ENCODE assay signal across 25 cellular contexts in genomic region chr2:205030695-205031094, GRCh38.
"Had no signal": no experiment of that assay in that cellular context is flagged by ENCODE, and none has a peak within 500 bp of the region (broad histone marks: within the 10 kb centered on the region; RNA-seq: fewer than 3 reads in every experiment).

No MANE protein-coding gene starts in this region.

- FAIRE-seq: kidney, pancreas, small intestine had no signal

- H3K27me3 ChIP-seq: left lung, pancreas, sigmoid colon, tibial nerve, uterus had no signal

- H3K4me1 ChIP-seq: prostate gland, uterus had no signal

- H3K9me3 ChIP-seq: left lung, lower lobe of right lung, pancreas, prostate gland, sigmoid colon, tibial nerve, uterus had no signal

- H3K27ac ChIP-seq: left lung, lower lobe of right lung, pancreas, prostate gland, sigmoid colon, tibial nerve, uterus had no signal

- H3K36me3 ChIP-seq: left lung, lower lobe of right lung, pancreas, prostate gland, sigmoid colon, tibial nerve, uterus had no signal

- H3K4me3 ChIP-seq: left lung, lower lobe of right lung, pancreas, prostate gland, sigmoid colon, tibial nerve, uterus had no signal

- ATAC-seq: left colon; left lung; lower lobe of right lung; naive thymus-derived CD8-positive, alpha-beta T cell; pancreas; right cardiac atrium; stimulated activated memory B cell treated with anti-CD40 and anti-IgM and Interleukin-4, amounts not matched to agents 10 μg/mL and 1 μg/mL and 100 μg/mL, for 72 hours; stimulated activated naive CD8-positive, alpha-beta T cell treated with anti-CD3 and anti-CD28 coated beads, Interleukin-15, amount 100 ng/mL, for 72 hours had no signal

- DNase-seq: kidney; left colon; left lung; lower lobe of right lung; mammary epithelial cell; mesenchymal stem cell; naive thymus-derived CD8-positive, alpha-beta T cell; nucleus accumbens; pancreas; posterior cingulate gyrus; retina; right cardiac atrium; sigmoid colon; small intestine; stimulated activated CD4-positive, alpha-beta T cell treated with anti-CD3 and anti-CD28 coated beads, Interleukin-1b, Interleukin-23, amount 100 ng/mL, for 48 hours; stimulated activated CD4-positive, alpha-beta T cell treated with anti-CD3 and anti-CD28 coated beads, Interleukin-2, amount 100 ng/mL, for 48 hours; stimulated activated CD4-positive, alpha-beta T cell treated with anti-CD3 and anti-CD28 coated beads, Interleukin-4, amount 100 ng/mL, for 4 hours; stimulated activated CD8-positive, alpha-beta memory T cell treated with anti-CD3 and anti-CD28 coated beads, Interleukin-4, amount 100 ng/mL, for 48 hours; stimulated activated naive CD4-positive, alpha-beta T cell treated with Interleukin-2 at 50 U/mL for 16 hours; stimulated activated naive CD8-positive, alpha-beta T cell treated with anti-CD3 and anti-CD28 coated beads, Interleukin-15, amount 100 ng/mL, for 72 hours; substantia nigra; uterus had no signal
